ENCODE assay signal across 8 cellular contexts in genomic region chr7:98745722-98746318, GRCh38.
DNase-seq lines count a peak whose midpoint lies in the region; ATAC-seq and TF ChIP-seq lines count a peak whose summit lies in the region.

No MANE protein-coding gene starts in this region.

- ATAC-seq in GM18870 (IDR thresholded peaks at IDR 0.05; ENCODE audit: unreplicated experiment) (no peak), HG02885 (IDR thresholded peaks at IDR 0.05; ENCODE audit: poor library complexity, unreplicated experiment) (no peak)

- H3K27ac ChIP-seq in SJSA1 (no peak overlapping the region), left ventricle myocardium inferior (replicated peaks) (no peak overlapping the region)

- H3K36me3 ChIP-seq in SJSA1, result no peaks in the 10 kb centered on the region
- H3K36me3 ChIP-seq in left ventricle myocardium inferior, result no peaks in the 10 kb centered on the region

- peak; percentile 83 for TF ChIP-seq CTCF in left ventricle myocardium inferior (IDR thresholded peaks at IDR 0.05; ENCODE audit: borderline replicate concordance)

- H3K4me3 ChIP-seq in SJSA1 (no peak overlapping the region), left ventricle myocardium inferior (no peak overlapping the region)

- H3K9me3 ChIP-seq in SJSA1 (replicated peaks), result no peaks in the 10 kb centered on the region
- H3K9me3 ChIP-seq in left ventricle myocardium inferior (replicated peaks), result no peaks in the 10 kb centered on the region

- H3K27me3 ChIP-seq in SJSA1 (replicated peaks), result no peaks in the 10 kb centered on the region
- peaks cover 43% of the 10 kb centered on the region for H3K27me3 ChIP-seq in left ventricle myocardium inferior (ENCODE audit: low read depth)

- peak; percentile 84 for DNase-seq in Daoy (ENCODE audit: low read depth)
- peak; percentile 74 for DNase-seq in HuH-7 (ENCODE audit: low spot score)
- DNase-seq in SJSA1 (ENCODE audit: low read depth in 1 of 2, low spot score in 2 of 2), result peak; percentile 50 to 71
- DNase-seq in activated naive CD4-positive, alpha-beta T cell treated with anti-CD3 and anti-CD28 coated beads, Interleukin-2, amount 50 U/mL, for 16 hours, result peak; percentile 74
- peak; percentile 63 for DNase-seq in left ventricle myocardium inferior
- peak; percentile 41 to 78 for DNase-seq in stimulated activated CD4-positive, alpha-beta T cell treated with anti-CD3 and anti-CD28 coated beads, Interleukin-12 subunit alpha, Interleukin-12 subunit beta, amount 100 ng/mL, for 24 hours (ENCODE audit: low read depth in 2 of 2)

- intact Hi-C loops in left ventricle myocardium inferior (cut with micrococcal nuclease), result loop anchor here (10.0 kb wide), 1 partner anchor 311 kb away; no protein-coding TSS in a partner anchor

- no peaks in the 10 kb centered on the region for H3K4me1 ChIP-seq in SJSA1 (replicated peaks)
- no peaks in the 10 kb centered on the region for H3K4me1 ChIP-seq in left ventricle myocardium inferior
